In the genomic region with DNA sequence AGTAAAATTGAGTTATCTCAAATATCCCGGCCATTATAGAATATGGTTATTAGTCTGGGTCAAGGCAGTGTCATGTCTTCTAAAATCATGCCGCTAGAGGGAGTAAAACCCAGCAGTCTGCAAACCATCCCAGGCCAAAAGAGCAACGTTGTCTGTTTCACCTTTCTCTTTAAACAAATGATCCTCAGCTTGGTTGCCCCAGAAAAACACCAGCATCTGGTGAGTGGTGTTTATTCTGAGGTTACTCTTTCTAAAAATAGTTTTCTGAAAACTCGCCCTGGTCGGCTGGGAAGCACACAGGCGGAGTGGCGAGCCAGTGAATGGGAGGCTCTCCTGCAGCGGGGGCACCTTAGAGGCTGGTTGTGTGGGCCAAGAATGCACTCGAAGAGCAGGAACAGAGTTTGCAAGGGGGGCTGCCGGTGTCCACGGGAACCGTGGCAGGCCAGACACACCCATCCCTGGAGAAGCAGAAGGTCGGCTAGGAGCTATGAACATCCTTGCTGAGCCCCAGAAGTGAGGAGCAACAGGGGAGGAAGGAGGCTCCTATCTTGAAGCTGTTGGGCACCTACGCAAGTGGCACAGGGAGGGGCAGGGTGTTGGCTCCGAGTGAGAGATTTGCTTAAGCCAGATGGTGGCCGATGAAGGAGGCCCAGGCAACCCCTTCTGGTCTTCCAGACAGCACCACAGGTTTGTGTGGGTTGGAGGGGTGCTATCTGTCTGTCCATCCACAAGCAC, we compare ENCODE assay signal across 8 cellular contexts.
DNase-seq lines count a peak whose midpoint lies in the region; ATAC-seq and TF ChIP-seq lines count a peak whose summit lies in the region.

No MANE protein-coding gene starts in this region.

- ATAC-seq in CD4-positive, CD25-positive, alpha-beta regulatory T cell (ENCODE audit: low read depth in 2 of 2), result peak; percentile 77 to 83
- peak; percentile 74 for ATAC-seq in HG03280 (IDR thresholded peaks at IDR 0.05; ENCODE audit: unreplicated experiment)
- peak; percentile 81 for ATAC-seq in effector memory CD8-positive, alpha-beta T cell (replicated peaks)

- peak; percentile 15 for TF ChIP-seq POLR2A in GM19099 (IDR thresholded peaks at IDR 0.05; ENCODE audit: extremely low read depth, insufficient read length, low read depth)

- H3K27ac Mint-ChIP-seq in CD4-positive, CD25-positive, alpha-beta regulatory T cell, result peak overlapping the region; percentile 98 to 100 (median 100)
- peak overlapping the region; percentile 96 for H3K27ac Mint-ChIP-seq in activated CD4-positive, alpha-beta memory T cell treated with anti-CD3 and anti-CD28 coated beads for 36 hours
- H3K27ac Mint-ChIP-seq in effector memory CD8-positive, alpha-beta T cell, result peak overlapping the region; percentile 98 to 100

- no peaks in the 10 kb centered on the region for H3K27me3 ChIP-seq in CD4-positive, CD25-positive, alpha-beta regulatory T cell (ENCODE audit: control insufficient read depth, insufficient read depth, low read length)

- peak overlapping the region; percentile 96 for H3K27ac ChIP-seq in CD4-positive, CD25-positive, alpha-beta regulatory T cell (ENCODE audit: insufficient read depth, low read length, poor library complexity, severe bottlenecking)

- no peaks in the 10 kb centered on the region for H3K36me3 Mint-ChIP-seq in CD4-positive, CD25-positive, alpha-beta regulatory T cell
- peaks cover 22% of the 10 kb centered on the region for H3K36me3 Mint-ChIP-seq in activated CD4-positive, alpha-beta memory T cell treated with anti-CD3 and anti-CD28 coated beads for 36 hours
- peaks cover 19% of the 10 kb centered on the region for H3K36me3 Mint-ChIP-seq in effector memory CD8-positive, alpha-beta T cell (ENCODE audit: insufficient read depth)

- no peaks in the 10 kb centered on the region for H3K9me3 ChIP-seq in CD4-positive, CD25-positive, alpha-beta regulatory T cell (ENCODE audit: control insufficient read depth in 2 of 2, low read length in 2 of 2)

- peak overlapping the region; percentile 83 to 97 (median 96) for H3K4me3 Mint-ChIP-seq in CD4-positive, CD25-positive, alpha-beta regulatory T cell
- peak overlapping the region; percentile 81 for H3K4me3 Mint-ChIP-seq in activated CD4-positive, alpha-beta memory T cell treated with anti-CD3 and anti-CD28 coated beads for 36 hours
- peak overlapping the region; percentile 82 to 92 for H3K4me3 Mint-ChIP-seq in effector memory CD8-positive, alpha-beta T cell

- peaks cover 0 to 2% (median 0%) of the 10 kb centered on the region in 7 donors for H3K9me3 Mint-ChIP-seq in CD4-positive, CD25-positive, alpha-beta regulatory T cell
- H3K9me3 Mint-ChIP-seq in activated CD4-positive, alpha-beta memory T cell treated with anti-CD3 and anti-CD28 coated beads for 36 hours, result no peaks in the 10 kb centered on the region
- H3K9me3 Mint-ChIP-seq in effector memory CD8-positive, alpha-beta T cell, result no peaks in the 10 kb centered on the region

- CTCF ChIA-PET in activated CD4-positive, alpha-beta memory T cell treated with anti-CD3 and anti-CD28 coated beads for 36 hours (lab: Charles Lee), result interaction anchor here (0.6 to 5.9 kb wide), 49 partner anchors 10 to 540 kb away, joined by 3 to 92 read pairs (median 5); no protein-coding TSS in a partner anchor

- H3K4me1 ChIP-seq in CD4-positive, CD25-positive, alpha-beta regulatory T cell (ENCODE audit: control insufficient read depth, insufficient read depth, low read length, poor library complexity, severe bottlenecking), result peaks cover 82% of the 10 kb centered on the region

- no peaks in the 10 kb centered on the region for H3K27me3 Mint-ChIP-seq in CD4-positive, CD25-positive, alpha-beta regulatory T cell
- no peaks in the 10 kb centered on the region for H3K27me3 Mint-ChIP-seq in activated CD4-positive, alpha-beta memory T cell treated with anti-CD3 and anti-CD28 coated beads for 36 hours
- H3K27me3 Mint-ChIP-seq in effector memory CD8-positive, alpha-beta T cell, result no peaks in the 10 kb centered on the region

- H3K4me3 ChIP-seq in CD4-positive, CD25-positive, alpha-beta regulatory T cell (ENCODE audit: low read depth, low read length), result peak overlapping the region; percentile 84

- peak; percentile 63 to 94 (median 87) for DNase-seq in CD4-positive, CD25-positive, alpha-beta regulatory T cell
- DNase-seq in NCI-H748 treated with DMSO at 0.1 percent for 48 hours (lab: John Stamatoyannopoulos, UW) (peak; percentile 75), middle frontal gyrus (ENCODE audit: extremely low spot score, low spot score) (peak; percentile 54)
- DNase-seq in activated CD4-positive, alpha-beta memory T cell treated with anti-CD3 and anti-CD28 coated beads for 36 hours, result peak; percentile 80
- DNase-seq in effector memory CD8-positive, alpha-beta T cell, result peak; percentile 73 to 77 (median 74)
- peak; percentile 37 to 41 for DNase-seq in stimulated activated CD8-positive, alpha-beta memory T cell treated with anti-CD3 and anti-CD28 coated beads, Interleukin-4, amount 100 ng/mL, for 4 hours (ENCODE audit: low read depth in 2 of 2, low spot score in 1 of 2)

- intact Hi-C loops in activated CD4-positive, alpha-beta memory T cell treated with anti-CD3 and anti-CD28 coated beads for 36 hours (cut with micrococcal nuclease), result loop anchor here (1.0 to 2.0 kb wide), 8 partner anchors 12 to 541 kb away; no protein-coding TSS in a partner anchor

- POLR2A ChIA-PET in activated CD4-positive, alpha-beta memory T cell treated with anti-CD3 and anti-CD28 coated beads for 36 hours (lab: Charles Lee), result interaction anchor here (0.6 to 7.2 kb wide), 39 partner anchors 11 to 540 kb away, joined by 3 to 84 read pairs (median 6); a partner anchor contains a TSS

- peaks cover 47 to 96% (median 75%) of the 10 kb centered on the region in 4 donors for H3K4me1 Mint-ChIP-seq in CD4-positive, CD25-positive, alpha-beta regulatory T cell
- H3K4me1 Mint-ChIP-seq in activated CD4-positive, alpha-beta memory T cell treated with anti-CD3 and anti-CD28 coated beads for 36 hours (ENCODE audit: low read depth), result peaks cover 97% of the 10 kb centered on the region
- H3K4me1 Mint-ChIP-seq in effector memory CD8-positive, alpha-beta T cell (ENCODE audit: low read depth in 2 of 2), result peaks cover 73 to 85% of the 10 kb centered on the region in 2 donors

- H3K36me3 ChIP-seq in CD4-positive, CD25-positive, alpha-beta regulatory T cell (ENCODE audit: control insufficient read depth, insufficient read depth, low read length), result no peaks in the 10 kb centered on the region

Comparison
In these comparisons a context has a peak if more than half of its experiments do, and no peak if none do; other contexts are left out.
1. Peak in every context shown above with its lines: DNase-seq, ATAC-seq, H3K4me3 ChIP-seq and H3K27ac ChIP-seq.